Comparison of ENCODE assay signal across 10 cellular contexts in genomic region chr14:68926236-68926635, GRCh38. TPM values are rescaled to one million over a fixed set of nuclear protein-coding genes. Genes with fewer than 3 reads are reported as not detected.
DNase-seq lines count a peak whose midpoint lies in the region; ATAC-seq and TF ChIP-seq lines count a peak whose summit lies in the region.
"Had no signal": no experiment of that assay in that cellular context is flagged by ENCODE, and none has a peak within 500 bp of the region (broad histone marks: within the 10 kb centered on the region; RNA-seq: fewer than 3 reads in every experiment).

No MANE protein-coding gene starts in this region.

- H3K27me3 ChIP-seq in GM23338 (ENCODE audit: insufficient read depth) (no peaks in the 10 kb centered on the region), kidney epithelial cell (ENCODE audit: control insufficient read depth, insufficient read depth, low read length) (no peaks in the 10 kb centered on the region)

- H3K36me3 ChIP-seq in GM23338 (ENCODE audit: insufficient read depth) (no peaks in the 10 kb centered on the region), kidney epithelial cell (ENCODE audit: control insufficient read depth, insufficient read depth, low read length) (peaks cover 1% of the 10 kb centered on the region), mucosa of descending colon (ENCODE audit: low read depth) (no peaks in the 10 kb centered on the region)

- DNase-seq in AG10803 (ENCODE audit: low read depth) (no peak), GM23338 (ENCODE audit: low spot score) (peak; percentile 43), kidney epithelial cell (ENCODE audit: low read depth) (no peak), cardiac septum (ENCODE audit: low spot score) (no peak), NCI-H748 treated with DMSO at 0.1 percent for 48 hours (lab: John Stamatoyannopoulos, UW) (no peak), mucosa of descending colon (no peak)
- no peak for DNase-seq in activated naive CD8-positive, alpha-beta T cell treated with anti-CD3 and anti-CD28 coated beads for 36 hours
- DNase-seq in stimulated activated CD4-positive, alpha-beta T cell treated with anti-CD3 and anti-CD28 coated beads, Interleukin-2, amount 100 ng/mL, for 48 hours, result no peak
- DNase-seq: activated B cell treated with CpG ODN at 0.5 μM for 24 hours, NCI-H2171 treated with DMSO at 0.1 percent for 48 hours had no signal

- H2AFZ ChIP-seq in GM23338, result no peak overlapping the region

- peak overlapping the region; percentile 63; the same call in 1 of the 2 replicates for H3K27ac ChIP-seq in GM23338 (ENCODE audit: low read depth)

- H3K9me3 Mint-ChIP-seq in GM23338, result no peaks in the 10 kb centered on the region; the same call in 1 of the 3 replicates
- peaks cover 14% of the 10 kb centered on the region for H3K9me3 Mint-ChIP-seq in activated naive CD8-positive, alpha-beta T cell treated with anti-CD3 and anti-CD28 coated beads for 36 hours

- H3K4me3 ChIP-seq in AG10803 (ENCODE audit: low read length) (no peak overlapping the region), GM23338 (no peak overlapping the region), kidney epithelial cell (ENCODE audit: low read depth, low read length) (no peak overlapping the region), mucosa of descending colon (no peak overlapping the region)

- no peaks in the 10 kb centered on the region for H3K9me3 ChIP-seq in mucosa of descending colon

- peaks cover 38% of the 10 kb centered on the region for H3K36me3 Mint-ChIP-seq in GM23338 (ENCODE audit: low read depth)
- H3K36me3 Mint-ChIP-seq in activated naive CD8-positive, alpha-beta T cell treated with anti-CD3 and anti-CD28 coated beads for 36 hours, result peaks cover 49% of the 10 kb centered on the region

- no peak overlapping the region for H3K27ac Mint-ChIP-seq in GM23338
- peak overlapping the region; percentile 67 for H3K27ac Mint-ChIP-seq in activated naive CD8-positive, alpha-beta T cell treated with anti-CD3 and anti-CD28 coated beads for 36 hours
- H3K27ac Mint-ChIP-seq: activated B cell treated with CpG ODN at 0.5 μM for 24 hours had no signal

- H3K4me2 ChIP-seq in GM23338, result no peak overlapping the region

- peaks cover 19% of the 10 kb centered on the region; the same call in 1 of the 2 replicates for H3K4me1 ChIP-seq in GM23338 (ENCODE audit: insufficient read depth)
- peaks cover 12% of the 10 kb centered on the region for H3K4me1 ChIP-seq in mucosa of descending colon (ENCODE audit: low read depth)

- peaks cover 34% of the 10 kb centered on the region for H3K4me1 Mint-ChIP-seq in GM23338
- H3K4me1 Mint-ChIP-seq in activated naive CD8-positive, alpha-beta T cell treated with anti-CD3 and anti-CD28 coated beads for 36 hours, result peaks cover 62% of the 10 kb centered on the region
- H3K4me1 Mint-ChIP-seq: activated B cell treated with CpG ODN at 0.5 μM for 24 hours had no signal

- H4K20me1 ChIP-seq in GM23338 (replicated peaks; ENCODE audit: insufficient read depth), result peaks cover 40% of the 10 kb centered on the region; the same call in 1 of the 2 replicates

- no peak for ATAC-seq in GM23338
- no peak for ATAC-seq in mucosa of descending colon

- H3K9me2 ChIP-seq in GM23338 (ENCODE audit: insufficient read depth), result no peaks in the 10 kb centered on the region

- H3K4me3 Mint-ChIP-seq in GM23338, result no peak overlapping the region
- no peak overlapping the region for H3K4me3 Mint-ChIP-seq in activated naive CD8-positive, alpha-beta T cell treated with anti-CD3 and anti-CD28 coated beads for 36 hours
- H3K4me3 Mint-ChIP-seq: activated B cell treated with CpG ODN at 0.5 μM for 24 hours had no signal

- intact Hi-C loops in cardiac septum (cut with DNase I), result no loop called here
- intact Hi-C loops in mucosa of descending colon (cut with DNase I, micrococcal nuclease), result no loop called here

- H3K79me2 ChIP-seq in GM23338 (replicated peaks; ENCODE audit: insufficient read depth), result peaks cover 87% of the 10 kb centered on the region

- H3K27me3 Mint-ChIP-seq in GM23338 (ENCODE audit: insufficient read depth, low read depth, poor library complexity), result peaks cover 11% of the 10 kb centered on the region
- no peaks in the 10 kb centered on the region for H3K27me3 Mint-ChIP-seq in activated naive CD8-positive, alpha-beta T cell treated with anti-CD3 and anti-CD28 coated beads for 36 hours

- TF ChIP-seq CTCF in AG10803 (conservative IDR thresholded peaks at IDR 0.05; ENCODE audit: low read length), result peak; percentile 42
- TF ChIP-seq CTCF in GM23338 (conservative IDR thresholded peaks at IDR 0.05; ENCODE audit: low read depth in 2 of 2), result peak; percentile 61 to 68
- peak; percentile 47 for TF ChIP-seq CTCF in kidney epithelial cell (IDR thresholded peaks at IDR 0.05; ENCODE audit: insufficient read depth, low read length, poor library complexity, severe bottlenecking)
- TF ChIP-seq CTCF in mucosa of descending colon (IDR thresholded peaks at IDR 0.05), result no peak

- no peaks in the 10 kb centered on the region for H3F3A ChIP-seq in GM23338 (replicated peaks; ENCODE audit: low read depth)

TF ChIP-seq in GM23338, 12 proteins besides CTCF, POLR2A, EP300 and RAD21 (continues in another document):
- no peak for TF ChIP-seq ZNF462 (CRISPR knock-in tag; IDR thresholded peaks at IDR 0.05)
- TF ChIP-seq ZNF331 (CRISPR knock-in tag; IDR thresholded peaks at IDR 0.05; ENCODE audit: low read depth), result no peak
- no peak for TF ChIP-seq NANOG (IDR thresholded peaks at IDR 0.05; ENCODE audit: borderline replicate concordance)

RNA-seq across cellular contexts. Expression of gene ACTN1, which starts 52.9 kb away (rescaled TPM):
- total RNA-seq in GM23338 (2014; rRNA removed; shearing (Covaris generic)), result 257 and 280 TPM in 2 replicates
- polyA plus RNA-seq in GM23338 (2016; fragmentation: Nextera tagmentation; extraction: Ambion mirVana), result 121 and 129 TPM in 2 replicates
- 100 to 1,000 TPM; 171 to 177 TPM for total RNA-seq in activated naive CD8-positive, alpha-beta T cell treated with anti-CD3 and anti-CD28 coated beads for 36 hours
- total RNA-seq in kidney epithelial cell (627 and 715 TPM in 2 replicates), cardiac septum (346 TPM), mucosa of descending colon (100 to 1,000 TPM in 2 of 3 donors, 10 to 100 TPM in 1; 93.7 to 607 (median 128) TPM)
